In genomic region chr2:231321021-231321420, GRCh38 we compare ENCODE assay signal across 15 cellular contexts.
DNase-seq lines count a peak whose midpoint lies in the region; ATAC-seq, FAIRE-seq and TF ChIP-seq lines count a peak whose summit lies in the region.
"Had no signal": no experiment of that assay in that cellular context is flagged by ENCODE, and none has a peak within 500 bp of the region (broad histone marks: within the 10 kb centered on the region; RNA-seq: fewer than 3 reads in every experiment).

No MANE protein-coding gene starts in this region.

- no peaks in the 10 kb centered on the region for H3K9me3 Mint-ChIP-seq in osteocyte (ENCODE audit: unreplicated experiment)

- H3K4me1 ChIP-seq in right lobe of liver = no peaks in the 10 kb centered on the region
- H3K4me1 ChIP-seq in HepG2 (ENCODE audit: insufficient read depth, low read length) = no peaks in the 10 kb centered on the region
- H3K4me1 ChIP-seq in heart right ventricle = peaks cover 0 to 50% (median 26%) of the 10 kb centered on the region in 9 donors
- H3K4me1 ChIP-seq in MM.1S (ENCODE audit: low read length) = no peaks in the 10 kb centered on the region
- H3K4me1 ChIP-seq: neural progenitor cell had no signal

- WGBS in right lobe of liver (ENCODE audit: insufficient coverage, low coverage, low lambda C conversion rate, missing lambda C conversion rate) = 79% methylated on average over 7 of the region's 7 CpGs
- 96% methylated on average over 7 of the region's 7 CpGs for WGBS in HepG2 (ENCODE audit: low lambda C conversion rate)
- 37 to 55% methylated on average over 7 of the region's 7 CpGs for WGBS in heart right ventricle, 2 donors

- H3K9me3 ChIP-seq in right lobe of liver = peaks cover 0 to 6% (median 0%) of the 10 kb centered on the region in 4 donors
- no peaks in the 10 kb centered on the region for H3K9me3 ChIP-seq in HepG2 (ENCODE audit: low read length)
- H3K9me3 ChIP-seq in heart right ventricle = peaks cover 0 to 21% (median 2%) of the 10 kb centered on the region in 11 donors
- no peaks in the 10 kb centered on the region for H3K9me3 ChIP-seq in MM.1S (replicated peaks; ENCODE audit: insufficient read depth, low read length)

- FAIRE-seq in HepG2 (lab: Jason Lieb, UNC) (no peak), GM12892 (lab: Jason Lieb, UNC) (no peak)
- FAIRE-seq: astrocyte had no signal

- DNase-seq in right lobe of liver (no peak), HepG2 (ENCODE audit: low spot score) (no peak), heart right ventricle (peak; percentile 62 to 71), osteocyte (ENCODE audit: extremely low spot score, unreplicated experiment) (peak; percentile 81), MM.1S (no peak), GM12892 (ENCODE audit: insufficient read length) (no peak), NCI-H1417 (lab: John Stamatoyannopoulos, UW) (no peak), T1000 (lab: John Stamatoyannopoulos, UW) (no peak)
- DNase-seq: ACHN; activated CD8-positive, alpha-beta memory T cell treated with anti-CD3 and anti-CD28 coated beads for 24 hours; activated effector memory CD4-positive, alpha-beta T cell treated with Interleukin-2 at 50 U/mL for 16 hours; COR-L47; NCI-H1436 had no signal

- no peak overlapping the region for H3K4me2 ChIP-seq in HepG2 (ENCODE audit: low read depth, low read length)
- H3K4me2 ChIP-seq in MM.1S (ENCODE audit: low read depth, low read length) = no peak overlapping the region
- H3K4me2 ChIP-seq: neural progenitor cell had no signal

- no peaks in the 10 kb centered on the region for H4K20me1 ChIP-seq in HepG2 (ENCODE audit: insufficient read depth, low read length)
- H4K20me1 ChIP-seq in MM.1S (ENCODE audit: insufficient read depth, low read length) = no peaks in the 10 kb centered on the region

- no peaks in the 10 kb centered on the region for H3K9me2 ChIP-seq in MM.1S (replicated peaks; ENCODE audit: insufficient read depth, low read length)

- H3K27ac Mint-ChIP-seq in osteocyte (ENCODE audit: unreplicated experiment) = peak overlapping the region; percentile 31
- H3K27ac Mint-ChIP-seq: neural progenitor cell had no signal

- no peak for TF ChIP-seq RAD21 in HepG2 (CRISPR knock-in tag; IDR thresholded peaks at IDR 0.05)

- H2AFZ ChIP-seq in HepG2 (ENCODE audit: low read length) = no peak overlapping the region
- H2AFZ ChIP-seq in MM.1S (ENCODE audit: low read length) = no peak overlapping the region
- H2AFZ ChIP-seq: neural progenitor cell had no signal

- intact Hi-C loops in right lobe of liver (cut with DNase I) = no loop called here
- intact Hi-C loops in HepG2 (cut with micrococcal nuclease; ENCODE audit: unreplicated experiment) = no loop called here
- intact Hi-C loops in heart right ventricle (cut with DNase I) = no loop called here

- H3K4me3 ChIP-seq in right lobe of liver (no peak overlapping the region), HepG2 (replicated peaks in 1 of 3; ENCODE audit: insufficient read depth in 1 of 3, low read depth in 2 of 3, low read length in 3 of 3) (no peak overlapping the region), heart right ventricle (no peak overlapping the region), MM.1S (ENCODE audit: low read length) (no peak overlapping the region)
- H3K4me3 ChIP-seq: neural progenitor cell had no signal

- H3K27me3 ChIP-seq in right lobe of liver (no peaks in the 10 kb centered on the region), HepG2 (ENCODE audit: control insufficient read depth in 1 of 2, insufficient read depth in 2 of 2, low read length in 2 of 2) (no peaks in the 10 kb centered on the region), heart right ventricle (no peaks in the 10 kb centered on the region), MM.1S (replicated peaks; ENCODE audit: insufficient read depth, low read length) (no peaks in the 10 kb centered on the region)
- H3K27me3 ChIP-seq: neural progenitor cell had no signal

- H3K36me3 ChIP-seq in right lobe of liver (no peaks in the 10 kb centered on the region), HepG2 (replicated peaks in 1 of 2; ENCODE audit: control insufficient read depth in 1 of 2, insufficient read depth in 2 of 2, low read length in 2 of 2) (no peaks in the 10 kb centered on the region; a peak in 2 of 5 replicates), heart right ventricle (no peaks in the 10 kb centered on the region), MM.1S (replicated peaks; ENCODE audit: insufficient read depth, low read length) (no peaks in the 10 kb centered on the region)
- H3K36me3 ChIP-seq: neural progenitor cell had no signal

- H3K4me3 Mint-ChIP-seq in osteocyte (ENCODE audit: unreplicated experiment) = no peak overlapping the region
- H3K4me3 Mint-ChIP-seq: neural progenitor cell had no signal

- no peaks in the 10 kb centered on the region for H3K27me3 Mint-ChIP-seq in osteocyte (ENCODE audit: unreplicated experiment)

- H3K36me3 Mint-ChIP-seq in osteocyte (ENCODE audit: unreplicated experiment) = peaks cover 42% of the 10 kb centered on the region

- H3K27ac ChIP-seq in right lobe of liver (no peak overlapping the region), HepG2 (ENCODE audit: extremely low read length, insufficient read depth, low read length) (no peak overlapping the region), heart right ventricle (peak overlapping the region in 9 of 10 donors; percentile 9 to 85 (median 41)), MM.1S (ENCODE audit: low read length) (no peak overlapping the region)
- H3K27ac ChIP-seq: neural progenitor cell had no signal

- H3K9ac ChIP-seq in HepG2 (ENCODE audit: insufficient read depth, low read depth, low read length) (no peak overlapping the region), MM.1S (ENCODE audit: low read length) (no peak overlapping the region)
- H3K9ac ChIP-seq: neural progenitor cell had no signal

- H3K4me1 Mint-ChIP-seq in osteocyte (ENCODE audit: unreplicated experiment) = no peaks in the 10 kb centered on the region

- peak; percentile 36 to 54 (median 42) for ATAC-seq in right lobe of liver
- no peak for ATAC-seq in HepG2
- ATAC-seq in heart right ventricle = peak; percentile 67 to 84 (median 78)

- no peaks in the 10 kb centered on the region for H3F3A ChIP-seq in MM.1S (ENCODE audit: insufficient read depth, low read length)

- H3K79me2 ChIP-seq in HepG2 (ENCODE audit: insufficient read depth, low read length) (no peaks in the 10 kb centered on the region), MM.1S (ENCODE audit: low read length) (no peaks in the 10 kb centered on the region)

- TF ChIP-seq EP300 in HepG2 (IDR thresholded peaks at IDR 0.05; ENCODE audit: low read depth in 2 of 2, low read length in 2 of 2) = no peak
- no peak for TF ChIP-seq EP300 in HepG2 (CRISPR knock-in tag; IDR thresholded peaks at IDR 0.05; ENCODE audit: borderline replicate concordance)

- POLR2A ChIA-PET in HepG2 (lab: Yijun Ruan, JAX) = interaction anchor here (1.1 kb wide), 1 partner anchor 143 kb away, joined by 3 read pairs; the partner anchor contains the start of gene NCL

- BruUV-seq in HepG2 (replicated peaks; lab: Mats Ljungman, UMichigan) = no TSS peak

- TF ChIP-seq CTCF in right lobe of liver (IDR thresholded peaks at IDR 0.05) (no peak), HepG2 (CRISPR knock-in tag; IDR thresholded peaks at IDR 0.05) (no peak), heart right ventricle (IDR thresholded peaks at IDR 0.05) (no peak), osteocyte (IDR thresholded peaks at IDR 0.05) (no peak), MM.1S (IDR thresholded peaks at IDR 0.05; ENCODE audit: low read length) (no peak)

- in situ Hi-C loops in HepG2 (cut with HindIII; ENCODE audit: extremely low pct_ligation_motif_present, low pct_unique_long_range_greater_than_20kb) = no loop called here

- TF ChIP-seq POLR2A in right lobe of liver (IDR thresholded peaks at IDR 0.05) (no peak), HepG2 (IDR thresholded peaks at IDR 0.05; ENCODE audit: insufficient read depth in 1 of 2, low read depth in 2 of 2, low read length in 2 of 2) (no peak), GM12892 (IDR thresholded peaks at IDR 0.05; ENCODE audit: low read depth, low read length) (no peak)

- CTCF ChIA-PET in HepG2 (lab: Yijun Ruan, JAX; ENCODE audit: low intra/inter-chr PET ratio, low total read pairs) = no interaction called here

TF ChIP-seq in HepG2, 621 proteins besides CTCF, POLR2A, EP300 and RAD21 (continues in another document):
- TF ChIP-seq NFIB (CRISPR knock-in tag; IDR thresholded peaks at IDR 0.05; ENCODE audit: borderline replicate concordance) (no peak), CAMTA2 (CRISPR knock-in tag; IDR thresholded peaks at IDR 0.05; ENCODE audit: borderline replicate concordance) (no peak), REST (IDR thresholded peaks at IDR 0.05; ENCODE audit: borderline replicate concordance in 1 of 2, low read depth in 1 of 2, low read length in 2 of 2) (no peak)

Comparison
In these comparisons a context has a peak if more than half of its experiments do, and no peak if none do; other contexts are left out.
1. DNase-seq: peak in heart right ventricle (2 of 2) and osteocyte (single experiment); none in right lobe of liver (0 of 3), HepG2 (single experiment), MM.1S (single experiment), GM12892 (single experiment), NCI-H1417 (0 of 3) and T1000 (single experiment).
2. H3K27ac ChIP-seq: peak in heart right ventricle (9 of 10); none in right lobe of liver (0 of 3), HepG2 (single experiment) and MM.1S (single experiment).